18 cellular contexts compared by ENCODE assay signal in genomic region chr3:81726735-81727134, GRCh38. TPM values are rescaled to one million over a fixed set of nuclear protein-coding genes. Genes with fewer than 3 reads are reported as not detected.
DNase-seq lines count a peak whose midpoint lies in the region; ATAC-seq, FAIRE-seq and TF ChIP-seq lines count a peak whose summit lies in the region.
"Had no signal": no experiment of that assay in that cellular context is flagged by ENCODE, and none has a peak within 500 bp of the region (broad histone marks: within the 10 kb centered on the region; RNA-seq: fewer than 3 reads in every experiment).

No MANE protein-coding gene starts in this region.

- H3K9ac ChIP-seq in keratinocyte (ENCODE audit: control insufficient read depth, extremely low read depth, insufficient read depth, low read length): peak overlapping the region; percentile 39

- H3K36me3 Mint-ChIP-seq in T-helper 2 cell treated with Interferon-gamma antibody and Interleukin-4, amounts not matched to agents 5 μg/mL and 100 μg/mL, for 36 hours (ENCODE audit: low read depth): peaks cover 2% of the 10 kb centered on the region

- no peak overlapping the region for H3K27ac Mint-ChIP-seq in T-helper 2 cell treated with Interferon-gamma antibody and Interleukin-4, amounts not matched to agents 5 μg/mL and 100 μg/mL, for 36 hours
- H3K27ac Mint-ChIP-seq: activated CD8-positive, alpha-beta memory T cell treated with anti-CD3 and anti-CD28 coated beads, Interleukin-2, amount 10 ng/mL, durations not matched to agents 7 days and 5 days; stimulated activated memory B cell treated with anti-CD40 and anti-IgM and Interleukin-4, amounts not matched to agents 10 μg/mL and 1 μg/mL and 100 μg/mL, for 72 hours had no signal

- H3K9me3 ChIP-seq in keratinocyte (ENCODE audit: control insufficient read depth, low read depth, low read length) (no peaks in the 10 kb centered on the region), HAP-1 (no peaks in the 10 kb centered on the region)

- H3K4me1 Mint-ChIP-seq in T-helper 2 cell treated with Interferon-gamma antibody and Interleukin-4, amounts not matched to agents 5 μg/mL and 100 μg/mL, for 36 hours (ENCODE audit: low read depth): peaks cover 7% of the 10 kb centered on the region

- TF ChIP-seq CTCF in AG10803 (conservative IDR thresholded peaks at IDR 0.05; ENCODE audit: low read length) (no peak), astrocyte of the spinal cord (IDR thresholded peaks at IDR 0.05; ENCODE audit: low read depth, low read length) (no peak), keratinocyte (optimal IDR thresholded peaks at IDR 0.05 in 1 of 3, IDR thresholded peaks at IDR 0.05 in 1 of 3, conservative IDR thresholded peaks at IDR 0.05 in 1 of 3; ENCODE audit: extremely low read depth in 1 of 3, insufficient read depth in 2 of 3, low read length in 3 of 3) (no peak)

- no peak for TF ChIP-seq POLR2A in GM18505 (IDR thresholded peaks at IDR 0.05; ENCODE audit: borderline replicate concordance, extremely low read depth, insufficient read depth, insufficient read length)

- H3K4me3 ChIP-seq in AG10803 (ENCODE audit: low read length): no peak overlapping the region
- no peak overlapping the region for H3K4me3 ChIP-seq in astrocyte of the spinal cord (ENCODE audit: low read depth, low read length)
- H3K4me3 ChIP-seq in keratinocyte (ENCODE audit: control insufficient read depth in 2 of 3, extremely low read depth in 1 of 3, insufficient read depth in 2 of 3, low read depth in 1 of 3, low read length in 3 of 3): no peak overlapping the region
- no peak overlapping the region for H3K4me3 ChIP-seq in HAP-1

- no peaks in the 10 kb centered on the region for H3K79me2 ChIP-seq in keratinocyte (ENCODE audit: control insufficient read depth, insufficient read depth, low read length)

- ATAC-seq in GM18505 (IDR thresholded peaks at IDR 0.05; ENCODE audit: unreplicated experiment): no peak
- ATAC-seq: activated CD8-positive, alpha-beta memory T cell treated with anti-CD3 and anti-CD28 coated beads, Interleukin-2, amount 10 ng/mL, durations not matched to agents 7 days and 5 days; stimulated activated memory B cell treated with anti-CD40 and anti-IgM and Interleukin-4, amounts not matched to agents 10 μg/mL and 1 μg/mL and 100 μg/mL, for 72 hours had no signal

- no peaks in the 10 kb centered on the region for H3K9me3 Mint-ChIP-seq in T-helper 2 cell treated with Interferon-gamma antibody and Interleukin-4, amounts not matched to agents 5 μg/mL and 100 μg/mL, for 36 hours

- H3K4me1 ChIP-seq in keratinocyte (ENCODE audit: control insufficient read depth, extremely low read depth, insufficient read depth, low read length) (peaks cover 22% of the 10 kb centered on the region), HAP-1 (no peaks in the 10 kb centered on the region)

- no peaks in the 10 kb centered on the region for H4K20me1 ChIP-seq in keratinocyte (ENCODE audit: control insufficient read depth, extremely low read depth, insufficient read depth, low read length)

- H3K27ac ChIP-seq in keratinocyte (ENCODE audit: control insufficient read depth, insufficient read depth, low read length): peak overlapping the region; percentile 70

- dilution Hi-C loops in keratinocyte (cut with MboI; ENCODE audit: extremely low pct_ligation_motif_present, low sequenced_read_pairs): no loop called here

- H3K27me3 ChIP-seq in keratinocyte (ENCODE audit: control insufficient read depth, extremely low read depth, insufficient read depth, low read length) (no peaks in the 10 kb centered on the region), HAP-1 (ENCODE audit: low read depth) (no peaks in the 10 kb centered on the region)

- FAIRE-seq in keratinocyte (lab: Jason Lieb, UNC): no peak

- H3K4me3 Mint-ChIP-seq in T-helper 2 cell treated with Interferon-gamma antibody and Interleukin-4, amounts not matched to agents 5 μg/mL and 100 μg/mL, for 36 hours: no peak overlapping the region
- H3K4me3 Mint-ChIP-seq: activated CD8-positive, alpha-beta memory T cell treated with anti-CD3 and anti-CD28 coated beads, Interleukin-2, amount 10 ng/mL, durations not matched to agents 7 days and 5 days; stimulated activated memory B cell treated with anti-CD40 and anti-IgM and Interleukin-4, amounts not matched to agents 10 μg/mL and 1 μg/mL and 100 μg/mL, for 72 hours had no signal

- H3K9me1 ChIP-seq in keratinocyte (ENCODE audit: control insufficient read depth, extremely low read depth, insufficient read depth, low read length): no peaks in the 10 kb centered on the region

- DNase-seq in AG10803 (ENCODE audit: low read depth) (peak; percentile 31), HS-5 (ENCODE audit: low read depth) (peak; percentile 74), astrocyte of the spinal cord (ENCODE audit: low read depth, low spot score) (peak; percentile 43), keratinocyte (ENCODE audit: low read depth, low spot score) (no peak), HAP-1 (ENCODE audit: low spot score in 2 of 2) (no peak), NCI-H2029 (lab: John Stamatoyannopoulos, UW) (no peak)
- DNase-seq in T-helper 2 cell treated with Interferon-gamma antibody and Interleukin-4, amounts not matched to agents 5 μg/mL and 100 μg/mL, for 36 hours (ENCODE audit: low spot score): no peak
- DNase-seq: activated CD4-positive, CD25-positive, alpha-beta regulatory T cell; activated CD8-positive, alpha-beta memory T cell treated with anti-CD3 and anti-CD28 coated beads, Interleukin-2, amount 10 ng/mL, durations not matched to agents 7 days and 5 days; activated gamma-delta T cell; effector CD4-positive, alpha-beta T cell; glutamatergic neuron; islet precursor cell; KG1; occipital lobe; trophoblast cell had no signal

- H2AFZ ChIP-seq in keratinocyte (ENCODE audit: control insufficient read depth, low read length): no peak overlapping the region

- no peaks in the 10 kb centered on the region for H3K27me3 Mint-ChIP-seq in T-helper 2 cell treated with Interferon-gamma antibody and Interleukin-4, amounts not matched to agents 5 μg/mL and 100 μg/mL, for 36 hours (ENCODE audit: low read depth)
- H3K27me3 Mint-ChIP-seq: activated CD8-positive, alpha-beta memory T cell treated with anti-CD3 and anti-CD28 coated beads, Interleukin-2, amount 10 ng/mL, durations not matched to agents 7 days and 5 days; stimulated activated memory B cell treated with anti-CD40 and anti-IgM and Interleukin-4, amounts not matched to agents 10 μg/mL and 1 μg/mL and 100 μg/mL, for 72 hours had no signal

- H3K4me2 ChIP-seq in keratinocyte (ENCODE audit: control insufficient read depth, extremely low read depth, insufficient read depth, low read depth, low read length): peak overlapping the region; percentile 27

- in situ Hi-C loops in astrocyte of the spinal cord (cut with HindIII; ENCODE audit: low sequenced_read_pairs) (no loop called here), HAP-1 (cut with MboI; ENCODE audit: low sequenced_read_pairs) (no loop called here)

- H3K36me3 ChIP-seq in keratinocyte (ENCODE audit: control insufficient read depth in 2 of 2, extremely low read depth in 1 of 2, insufficient read depth in 2 of 2, low read length in 2 of 2) (peaks cover 0 to 3% of the 10 kb centered on the region in 2 experiments), HAP-1 (replicated peaks) (no peaks in the 10 kb centered on the region)

RNA-seq across cellular contexts. Expression of gene GBE1, which starts 34.7 kb away (rescaled TPM):
- polyA plus RNA-seq in keratinocyte: 19.4 to 30.2 TPM (median 20.5 TPM) in 3 replicates
- 25.1 TPM for polyA plus RNA-seq in keratinocyte (2011; ENCODE audit: low read depth)
- polyA plus RNA-seq in keratinocyte (2011; cell fraction: cytosol; rRNA removed): 16.7 and 33.5 TPM in 2 replicates
- polyA plus RNA-seq in keratinocyte (2011; cell fraction: nucleus; rRNA removed): 18.6 and 27.7 TPM in 2 replicates
- polyA plus RNA-seq in keratinocyte (2012; ENCODE audit: low replicate concordance): 21.4 and 35.7 TPM in 2 replicates
- 8.4 to 44.1 TPM (median 23.9 TPM) in 3 replicates for polyA minus RNA-seq in keratinocyte
- polyA minus RNA-seq in keratinocyte (2011; cell fraction: cytosol; rRNA and poly(A)+ RNA removed): 15.7 TPM
- polyA minus RNA-seq in keratinocyte (2011; cell fraction: nucleus; rRNA and poly(A)+ RNA removed): 30.5 and 44.7 TPM in 2 replicates

Comparison
In these comparisons a context has a peak if more than half of its experiments do, and no peak if none do; other contexts are left out.
1. DNase-seq: peak in AG10803 (single experiment), HS-5 (single experiment) and astrocyte of the spinal cord (single experiment); none in keratinocyte (single experiment), HAP-1 (0 of 2), NCI-H2029 (single experiment) and T-helper 2 cell treated with Interferon-gamma antibody and Interleukin-4, amounts not matched to agents 5 μg/mL and 100 μg/mL, for 36 hours (single experiment).